ENCODE assay signal across 22 cellular contexts in the genomic region with DNA sequence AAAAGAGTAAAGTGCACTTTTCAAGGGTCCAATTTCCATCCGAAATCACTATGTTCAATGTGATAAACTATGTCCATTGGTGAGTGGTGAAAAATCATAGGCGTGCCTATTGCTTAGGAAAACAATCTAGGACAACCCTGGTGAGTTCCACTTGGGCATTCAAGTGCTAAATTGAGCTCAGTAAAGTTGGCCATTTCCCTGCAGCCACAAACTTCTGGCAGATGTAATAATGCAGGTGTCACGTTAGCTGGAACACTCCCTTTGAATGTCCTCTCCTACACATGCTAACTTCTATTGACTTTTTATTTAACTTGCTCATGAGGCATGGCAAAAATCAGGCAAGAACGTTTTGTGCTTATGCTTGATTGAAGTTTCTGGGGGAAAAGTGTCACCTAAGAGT.
DNase-seq lines count a peak whose midpoint lies in the region; ATAC-seq and TF ChIP-seq lines count a peak whose summit lies in the region.
"Had no signal": no experiment of that assay in that cellular context is flagged by ENCODE, and none has a peak within 500 bp of the region (broad histone marks: within the 10 kb centered on the region; RNA-seq: fewer than 3 reads in every experiment).

No MANE protein-coding gene starts in this region.

- no peaks in the 10 kb centered on the region for H3K27me3 Mint-ChIP-seq in natural killer cell (ENCODE audit: low read depth in 2 of 2)

- intact Hi-C loops in left ventricle myocardium superior (cut with micrococcal nuclease) (no loop called here), natural killer cell (cut with micrococcal nuclease) (no loop called here)

- no peaks in the 10 kb centered on the region for H3K36me3 Mint-ChIP-seq in natural killer cell
- H3K36me3 Mint-ChIP-seq: CD8-positive, alpha-beta memory T cell had no signal

- H3K9me3 Mint-ChIP-seq in natural killer cell, result peaks cover 0 to 2% of the 10 kb centered on the region in 2 donors
- H3K9me3 Mint-ChIP-seq: CD8-positive, alpha-beta memory T cell had no signal

- H3K4me1 Mint-ChIP-seq in natural killer cell, result no peaks in the 10 kb centered on the region
- H3K4me1 Mint-ChIP-seq: CD8-positive, alpha-beta memory T cell had no signal

- H3K36me3 ChIP-seq in cardiac muscle cell, result no peaks in the 10 kb centered on the region

- no peak overlapping the region for H3K4me3 Mint-ChIP-seq in natural killer cell
- H3K4me3 Mint-ChIP-seq: CD8-positive, alpha-beta memory T cell had no signal

- no peaks in the 10 kb centered on the region for H3K9me3 ChIP-seq in cardiac muscle cell (ENCODE audit: low read depth)
- H3K9me3 ChIP-seq: SK-N-SH had no signal

- no peak overlapping the region for H3K4me3 ChIP-seq in cardiac muscle cell

- no peak for ATAC-seq in left ventricle myocardium superior
- peak; percentile 1 for ATAC-seq in left lobe of liver
- ATAC-seq in natural killer cell, result no peak
- ATAC-seq: HCT116, Panc1 had no signal

- peaks cover 27% of the 10 kb centered on the region for H3K4me1 ChIP-seq in cardiac muscle cell (ENCODE audit: low read depth)

- H3K27ac ChIP-seq in cardiac muscle cell, result peak overlapping the region; percentile 42
- H3K27ac ChIP-seq: C4-2B had no signal

- H3K27me3 ChIP-seq in cardiac muscle cell, result no peaks in the 10 kb centered on the region

- DNase-seq in cardiac muscle cell (ENCODE audit: low read depth in 1 of 2, low spot score in 1 of 2) (no peak), left ventricle myocardium superior (no peak), astrocyte of the hippocampus (ENCODE audit: low read depth, low spot score) (peak; percentile 49), left lobe of liver (ENCODE audit: low spot score) (no peak), cerebellum (ENCODE audit: low spot score) (no peak), natural killer cell (no peak)
- DNase-seq in activated naive CD4-positive, alpha-beta T cell treated with anti-CD3 and anti-CD28 coated beads, Interleukin-2, amount 50 U/mL, for 16 hours, result no peak
- DNase-seq: Calu3; CD8-positive, alpha-beta memory T cell; DMS153; GDM1; IMR-90; MV-4-11; NCI-H1694 treated with DMSO at 0.1 percent for 48 hours; NCI-H2081 treated with DMSO at 0.1 percent for 48 hours; NCI-H446; NK-92 treated with Interleukin-12 subunit alpha and Interleukin-12 subunit beta, amount 100 ng/mL, for 24 hours; SIG-M5; SK-N-SH had no signal

- H3K27ac Mint-ChIP-seq in natural killer cell, result no peak overlapping the region
- H3K27ac Mint-ChIP-seq: CD8-positive, alpha-beta memory T cell had no signal

- no peak for TF ChIP-seq CTCF in cardiac muscle cell (IDR thresholded peaks at IDR 0.05; ENCODE audit: low read depth, low read length)
- TF ChIP-seq CTCF in natural killer cell (IDR thresholded peaks at IDR 0.05), result no peak
